21 cellular contexts compared by ENCODE assay signal in genomic region chr2:62964050-62964449, GRCh38.
"Had no signal": no experiment of that assay in that cellular context is flagged by ENCODE, and none has a peak within 500 bp of the region (broad histone marks: within the 10 kb centered on the region; RNA-seq: fewer than 3 reads in every experiment).

No MANE protein-coding gene starts in this region.

- ATAC-seq: K562 had no signal

- DNase-seq: IMR-90, Kasumi-1, MM.1S, NCI-H1092 treated with DMSO at 0.1 percent for 48 hours, NCI-H1436, NCI-H187, NCI-H2029, NCI-H2081 treated with DMSO at 0.1 percent for 48 hours, NCI-H2171, NCI-H226, NCI-H446, NCI-H510A, NCI-H524 treated with DMSO at 0.1 percent for 48 hours, NCI-H774, Right ventricle myocardium superior, RPMI8226, SIG-M5 had no signal

- FAIRE-seq: K562 had no signal

- H3K4me3 ChIP-seq: K562, SJSA1, SK-N-MC had no signal

- H3K27ac ChIP-seq: KMS-11, SJSA1, SK-N-MC had no signal

- H3K27me3 ChIP-seq: SJSA1 had no signal

- H3K4me1 ChIP-seq: SJSA1 had no signal

- H3K9me3 ChIP-seq: SJSA1 had no signal

- H3K9ac ChIP-seq: KMS-11 had no signal

- H3K4me2 ChIP-seq: KMS-11 had no signal
